In genomic region chr6:121436172-121436965, GRCh38 we compare ENCODE assay signal across 8 cellular contexts. TPM values are rescaled to one million over a fixed set of nuclear protein-coding genes. Genes with fewer than 3 reads are reported as not detected.
DNase-seq lines count a peak whose midpoint lies in the region; ATAC-seq, FAIRE-seq and TF ChIP-seq lines count a peak whose summit lies in the region.

No MANE protein-coding gene starts in this region.

- DNase-seq in astrocyte (ENCODE audit: low read depth) (no peak), cerebellar cortex (ENCODE audit: low spot score) (no peak)

- ATAC-seq in HG03378 (IDR thresholded peaks at IDR 0.05; ENCODE audit: unreplicated experiment) (no peak), GM21360 (IDR thresholded peaks at IDR 0.05; ENCODE audit: unreplicated experiment) (no peak), HG03469 (IDR thresholded peaks at IDR 0.05; ENCODE audit: unreplicated experiment) (no peak)

- H3K36me3 Mint-ChIP-seq in IgD-negative memory B cell (no peaks in the 10 kb centered on the region), astrocyte (ENCODE audit: low read depth, unreplicated experiment) (no peaks in the 10 kb centered on the region)

- no peaks in the 10 kb centered on the region for H3K27me3 ChIP-seq in astrocyte (ENCODE audit: insufficient read depth, low read length)
- no peaks in the 10 kb centered on the region for H3K27me3 ChIP-seq in subcutaneous abdominal adipose tissue (ENCODE audit: control insufficient read depth in 5 of 5, insufficient read depth in 4 of 5, low read length in 5 of 5)

- H2AFZ ChIP-seq in astrocyte (ENCODE audit: low read depth, low read length): no peak overlapping the region

- H3K4me3 ChIP-seq in astrocyte (ENCODE audit: insufficient read depth, low read depth, low read length) (peak overlapping the region; percentile 99), subcutaneous abdominal adipose tissue (ENCODE audit: low read depth in 1 of 5, low read length in 5 of 5) (peak overlapping the region; percentile 81 to 89 (median 86))

- H3K36me3 ChIP-seq in astrocyte (ENCODE audit: insufficient read depth, low read length) (no peaks in the 10 kb centered on the region), subcutaneous abdominal adipose tissue (ENCODE audit: control insufficient read depth in 5 of 5, insufficient read depth in 5 of 5, low read length in 5 of 5) (no peaks in the 10 kb centered on the region)

- peaks cover 22% of the 10 kb centered on the region for H4K20me1 ChIP-seq in astrocyte (ENCODE audit: insufficient read depth, low read length)

- H3K4me1 ChIP-seq in astrocyte (ENCODE audit: insufficient read depth, low read length) (peaks cover 3% of the 10 kb centered on the region), subcutaneous abdominal adipose tissue (ENCODE audit: control insufficient read depth in 5 of 5, insufficient read depth in 5 of 5, low read length in 5 of 5) (peaks cover 0 to 19% (median 11%) of the 10 kb centered on the region in 5 donors)

- peak overlapping the region; percentile 99 for H3K9ac ChIP-seq in astrocyte (ENCODE audit: low read length)
- H3K9ac ChIP-seq in subcutaneous abdominal adipose tissue (ENCODE audit: low read length in 5 of 5): peak overlapping the region; percentile 90 to 97 (median 90)

- peaks cover 65% of the 10 kb centered on the region for H3K79me2 ChIP-seq in astrocyte (ENCODE audit: insufficient read depth, low read length)

- H3K27ac ChIP-seq in astrocyte (ENCODE audit: low read depth, low read length) (peak overlapping the region; percentile 97), subcutaneous abdominal adipose tissue (ENCODE audit: low read depth, low read length) (peak overlapping the region; percentile 98)

- no peaks in the 10 kb centered on the region for H3K9me3 ChIP-seq in astrocyte (ENCODE audit: insufficient read depth, low read depth, low read length)
- H3K9me3 ChIP-seq in subcutaneous abdominal adipose tissue (ENCODE audit: control insufficient read depth in 5 of 5, low read length in 5 of 5): no peaks in the 10 kb centered on the region

- H3K27ac Mint-ChIP-seq in IgD-negative memory B cell (no peak overlapping the region), astrocyte (ENCODE audit: unreplicated experiment) (peak overlapping the region; percentile 97)

- FAIRE-seq in astrocyte (lab: Jason Lieb, UNC): no peak
- peak; percentile 30 for FAIRE-seq in islet of Langerhans (lab: Jason Lieb, UNC)

- peaks cover 24% of the 10 kb centered on the region for H3K27me3 Mint-ChIP-seq in IgD-negative memory B cell
- H3K27me3 Mint-ChIP-seq in astrocyte (ENCODE audit: low read depth, unreplicated experiment): no peaks in the 10 kb centered on the region

- H3K4me1 Mint-ChIP-seq in IgD-negative memory B cell (peaks cover 2 to 16% (median 14%) of the 10 kb centered on the region in 3 donors), astrocyte (ENCODE audit: low read depth, unreplicated experiment) (peaks cover 19% of the 10 kb centered on the region)

- H3K4me2 ChIP-seq in astrocyte (ENCODE audit: low read length): peak overlapping the region; percentile 86

- H3K4me3 Mint-ChIP-seq in IgD-negative memory B cell (peak overlapping the region; percentile 74 to 92 (median 83)), astrocyte (ENCODE audit: unreplicated experiment) (peak overlapping the region; percentile 100)

- H3K9me3 Mint-ChIP-seq in IgD-negative memory B cell (no peaks in the 10 kb centered on the region), astrocyte (ENCODE audit: unreplicated experiment) (no peaks in the 10 kb centered on the region)

- TF ChIP-seq CTCF in astrocyte (IDR thresholded peaks at IDR 0.05; ENCODE audit: insufficient read depth, low read depth, low read length): no peak

RNA-seq across cellular contexts. Expression of gene GJA1, which starts 0.9 kb away (rescaled TPM):
- polyA plus RNA-seq in IgD-negative memory B cell: not detected
- 433 and 443 TPM in 2 replicates for total RNA-seq in astrocyte
